ENCODE assay signal across 17 cellular contexts in genomic region chr17:48058393-48059124, GRCh38. TPM values are rescaled to one million over a fixed set of nuclear protein-coding genes. Genes with fewer than 3 reads are reported as not detected.
DNase-seq lines count a peak whose midpoint lies in the region; ATAC-seq and TF ChIP-seq lines count a peak whose summit lies in the region.
"Had no signal": no experiment of that assay in that cellular context is flagged by ENCODE, and none has a peak within 500 bp of the region (broad histone marks: within the 10 kb centered on the region; RNA-seq: fewer than 3 reads in every experiment).

No MANE protein-coding gene starts in this region.

- H3K4me3 Mint-ChIP-seq in activated B cell treated with CpG ODN at 0.5 μM for 24 hours: no peak overlapping the region
- no peak overlapping the region for H3K4me3 Mint-ChIP-seq in stimulated activated memory B cell treated with anti-CD40 and anti-IgM and Interleukin-4, amounts not matched to agents 10 μg/mL and 1 μg/mL and 100 μg/mL, for 72 hours
- H3K4me3 Mint-ChIP-seq: neural progenitor cell had no signal

- H3K4me1 Mint-ChIP-seq in activated B cell treated with CpG ODN at 0.5 μM for 24 hours: peaks cover 36% of the 10 kb centered on the region
- peaks cover 44% of the 10 kb centered on the region for H3K4me1 Mint-ChIP-seq in stimulated activated memory B cell treated with anti-CD40 and anti-IgM and Interleukin-4, amounts not matched to agents 10 μg/mL and 1 μg/mL and 100 μg/mL, for 72 hours

- H3K27me3 ChIP-seq in left ventricle myocardium inferior (ENCODE audit: low read depth): no peaks in the 10 kb centered on the region
- H3K27me3 ChIP-seq: neural progenitor cell, uterus had no signal

- peak overlapping the region; percentile 97 for H3K27ac ChIP-seq in left ventricle myocardium inferior (replicated peaks)
- peak overlapping the region; percentile 96 for H3K27ac ChIP-seq in epithelial cell of prostate
- H3K27ac ChIP-seq: GM23248, neural progenitor cell had no signal

- no peaks in the 10 kb centered on the region for H3K9me3 ChIP-seq in left ventricle myocardium inferior (replicated peaks)
- H3K9me3 ChIP-seq: uterus had no signal

- H3K36me3 ChIP-seq in left ventricle myocardium inferior: peaks cover 81% of the 10 kb centered on the region
- H3K36me3 ChIP-seq: neural progenitor cell, uterus had no signal

- POLR2A ChIA-PET in activated B cell treated with CpG ODN at 0.5 μM for 24 hours (lab: Charles Lee): interaction anchor here (1.1 to 7.2 kb wide), 3 partner anchors 11 to 53 kb away, joined by 3 to 83 read pairs (median 9); partner anchors contain the start of gene NFE2L1

- CTCF ChIA-PET in activated B cell treated with CpG ODN at 0.5 μM for 24 hours (lab: Charles Lee): interaction anchor here (0.6 to 4.8 kb wide), 4 partner anchors 14 to 32 kb away, joined by 3 to 34 read pairs (median 4); no protein-coding TSS in a partner anchor

- H3K27me3 Mint-ChIP-seq in activated B cell treated with CpG ODN at 0.5 μM for 24 hours: no peaks in the 10 kb centered on the region
- no peaks in the 10 kb centered on the region for H3K27me3 Mint-ChIP-seq in stimulated activated memory B cell treated with anti-CD40 and anti-IgM and Interleukin-4, amounts not matched to agents 10 μg/mL and 1 μg/mL and 100 μg/mL, for 72 hours

- intact Hi-C loops in left ventricle myocardium inferior (cut with micrococcal nuclease): no loop called here
- intact Hi-C loops in left cardiac atrium (cut with DNase I): no loop called here
- intact Hi-C loops in activated B cell treated with CpG ODN at 0.5 μM for 24 hours (cut with micrococcal nuclease): no loop called here

- H3K36me3 Mint-ChIP-seq in activated B cell treated with CpG ODN at 0.5 μM for 24 hours (ENCODE audit: low read depth): peaks cover 80% of the 10 kb centered on the region
- peaks cover 72% of the 10 kb centered on the region for H3K36me3 Mint-ChIP-seq in stimulated activated memory B cell treated with anti-CD40 and anti-IgM and Interleukin-4, amounts not matched to agents 10 μg/mL and 1 μg/mL and 100 μg/mL, for 72 hours

- DNase-seq in left ventricle myocardium inferior: no peak
- DNase-seq in left cardiac atrium: no peak
- no peak for DNase-seq in activated B cell treated with CpG ODN at 0.5 μM for 24 hours
- no peak for DNase-seq in epithelial cell of prostate (ENCODE audit: low read depth, low spot score)
- DNase-seq in stimulated activated CD4-positive, alpha-beta T cell treated with anti-CD3 and anti-CD28 coated beads, Interleukin-4, amount 100 ng/mL, for 24 hours: no peak
- no peak for DNase-seq in T1000 (lab: John Stamatoyannopoulos, UW)
- no peak for DNase-seq in SW480 (ENCODE audit: low spot score)
- DNase-seq: activated effector memory CD4-positive, alpha-beta T cell treated with anti-CD3 and anti-CD28 coated beads, Interleukin-2, amount 50 U/mL, for 16 hours; foreskin fibroblast; GM23248; kidney; midbrain; NCI-H1930; RPMI8226; uterus had no signal

- no peaks in the 10 kb centered on the region for H3K9me3 Mint-ChIP-seq in activated B cell treated with CpG ODN at 0.5 μM for 24 hours
- no peaks in the 10 kb centered on the region for H3K9me3 Mint-ChIP-seq in stimulated activated memory B cell treated with anti-CD40 and anti-IgM and Interleukin-4, amounts not matched to agents 10 μg/mL and 1 μg/mL and 100 μg/mL, for 72 hours
- H3K9me3 Mint-ChIP-seq: neural progenitor cell had no signal

- no peak overlapping the region for H3K4me3 ChIP-seq in left ventricle myocardium inferior
- H3K4me3 ChIP-seq: GM23248, neural progenitor cell, uterus had no signal

- ATAC-seq in left cardiac atrium (no peak), activated B cell treated with CpG ODN at 0.5 μM for 24 hours (ENCODE audit: low read depth) (no peak)
- ATAC-seq in stimulated activated memory B cell treated with anti-CD40 and anti-IgM and Interleukin-4, amounts not matched to agents 10 μg/mL and 1 μg/mL and 100 μg/mL, for 72 hours: no peak

- peaks cover 90% of the 10 kb centered on the region for H3K4me1 ChIP-seq in left ventricle myocardium inferior

- TF ChIP-seq CTCF in left ventricle myocardium inferior (IDR thresholded peaks at IDR 0.05; ENCODE audit: borderline replicate concordance) (no peak), activated B cell treated with CpG ODN at 0.5 μM for 24 hours (IDR thresholded peaks at IDR 0.05) (no peak)

- peak overlapping the region; percentile 66 for H3K27ac Mint-ChIP-seq in activated B cell treated with CpG ODN at 0.5 μM for 24 hours
- H3K27ac Mint-ChIP-seq in stimulated activated memory B cell treated with anti-CD40 and anti-IgM and Interleukin-4, amounts not matched to agents 10 μg/mL and 1 μg/mL and 100 μg/mL, for 72 hours: peak overlapping the region; percentile 65
- H3K27ac Mint-ChIP-seq: neural progenitor cell had no signal

RNA-seq across cellular contexts. Expression of gene NFE2L1, which starts 10.4 kb away (rescaled TPM):
- total RNA-seq in left ventricle myocardium inferior: 895 TPM
- total RNA-seq in left cardiac atrium: 100 to 1,000 TPM; 527 to 675 TPM
- total RNA-seq in activated B cell treated with CpG ODN at 0.5 μM for 24 hours: 127 and 141 TPM in 2 replicates

RNA-seq across cellular contexts. Expression of gene COPZ2, which starts 21.0 kb away (rescaled TPM):
- 50.6 TPM for total RNA-seq in left ventricle myocardium inferior
- 10 to 100 TPM; 50.5 to 54.0 TPM for total RNA-seq in left cardiac atrium
- 3.3 and 4.1 TPM in 2 replicates for total RNA-seq in activated B cell treated with CpG ODN at 0.5 μM for 24 hours

RNA-seq across cellular contexts. Expression of gene CBX1, which starts 42.7 kb away (rescaled TPM):
- total RNA-seq in left ventricle myocardium inferior (33.0 TPM), left cardiac atrium (10 to 100 TPM; 29.2 to 35.6 TPM), activated B cell treated with CpG ODN at 0.5 μM for 24 hours (46.0 and 49.5 TPM in 2 replicates)

RNA-seq across cellular contexts. Expression of gene SNX11, which starts 49.0 kb away (rescaled TPM):
- 11.3 TPM for total RNA-seq in left ventricle myocardium inferior
- total RNA-seq in left cardiac atrium: 10 to 100 TPM; 13.3 to 14.7 TPM
- total RNA-seq in activated B cell treated with CpG ODN at 0.5 μM for 24 hours: 129 and 145 TPM in 2 replicates

Comparison
In these comparisons a context has a peak if more than half of its experiments do, and no peak if none do; other contexts are left out.
1. RNA of gene COPZ2, which starts 21.0 kb away (total RNA-seq): 50.5 to 54.0 TPM in left cardiac atrium and 50.6 TPM in left ventricle myocardium inferior (single experiment); 3.3 to 4.1 TPM in activated B cell treated with CpG ODN at 0.5 μM for 24 hours; every median in the first group is over 10 times any median in the second.